In genomic region chr13:23020246-23020843, GRCh38 we compare ENCODE assay signal across 8 cellular contexts.
A peak's percentile ranks its signal among the peaks of the same experiment; 100 is the strongest.
DNase-seq lines count a peak whose midpoint lies in the region; ATAC-seq, FAIRE-seq and TF ChIP-seq lines count a peak whose summit lies in the region.

No MANE protein-coding gene starts in this region.

- H3K4me3 ChIP-seq in H7 (ENCODE audit: insufficient read depth, low read depth, low read length) (no peak overlapping the region), KMS-11 (IDR thresholded peaks at IDR 0.05; ENCODE audit: insufficient read depth, low read depth, low read length) (no peak overlapping the region), RWPE2 (ENCODE audit: severe bottlenecking) (no peak overlapping the region), keratinocyte (ENCODE audit: control insufficient read depth in 2 of 3, extremely low read depth in 1 of 3, insufficient read depth in 2 of 3, low read depth in 1 of 3, low read length in 3 of 3) (no peak overlapping the region)

- H3K36me3 ChIP-seq in H7 (replicated peaks; ENCODE audit: control insufficient read depth, insufficient read depth, low read length) (no peaks in the 10 kb centered on the region), KMS-11 (ENCODE audit: insufficient read depth) (no peaks in the 10 kb centered on the region), RWPE2 (ENCODE audit: low read depth) (no peaks in the 10 kb centered on the region), keratinocyte (ENCODE audit: control insufficient read depth in 2 of 2, extremely low read depth in 1 of 2, insufficient read depth in 2 of 2, low read length in 2 of 2) (no peaks in the 10 kb centered on the region)

- H3K79me2 ChIP-seq in KMS-11 (ENCODE audit: insufficient read depth, low read depth): no peaks in the 10 kb centered on the region
- H3K79me2 ChIP-seq in keratinocyte (ENCODE audit: control insufficient read depth, insufficient read depth, low read length): no peaks in the 10 kb centered on the region

- dilution Hi-C loops in keratinocyte (cut with MboI; ENCODE audit: extremely low pct_ligation_motif_present, low sequenced_read_pairs): no loop called here

- H3K4me1 ChIP-seq in KMS-11 (ENCODE audit: low read depth, poor library complexity, severe bottlenecking) (no peaks in the 10 kb centered on the region), RWPE2 (ENCODE audit: insufficient read depth, poor library complexity, severe bottlenecking) (no peaks in the 10 kb centered on the region), keratinocyte (ENCODE audit: control insufficient read depth, extremely low read depth, insufficient read depth, low read length) (no peaks in the 10 kb centered on the region)

- H3K27me3 ChIP-seq in H7 (ENCODE audit: control insufficient read depth, insufficient read depth, low read length): no peaks in the 10 kb centered on the region
- H3K27me3 ChIP-seq in KMS-11 (ENCODE audit: insufficient read depth, low read depth): no peaks in the 10 kb centered on the region
- no peaks in the 10 kb centered on the region for H3K27me3 ChIP-seq in RWPE2 (ENCODE audit: insufficient read depth, poor library complexity, severe bottlenecking)
- no peaks in the 10 kb centered on the region for H3K27me3 ChIP-seq in keratinocyte (ENCODE audit: control insufficient read depth, extremely low read depth, insufficient read depth, low read length)

- peak; percentile 76 for FAIRE-seq in keratinocyte (lab: Jason Lieb, UNC)

- H3K9me1 ChIP-seq in keratinocyte (ENCODE audit: control insufficient read depth, extremely low read depth, insufficient read depth, low read length): no peaks in the 10 kb centered on the region

- no peak overlapping the region for H2AFZ ChIP-seq in KMS-11 (ENCODE audit: low read depth)
- no peak overlapping the region for H2AFZ ChIP-seq in keratinocyte (ENCODE audit: control insufficient read depth, low read length)

- H3K27ac ChIP-seq in KMS-11: no peak overlapping the region
- no peak overlapping the region for H3K27ac ChIP-seq in RWPE2 (ENCODE audit: poor library complexity, severe bottlenecking)
- no peak overlapping the region for H3K27ac ChIP-seq in keratinocyte (ENCODE audit: control insufficient read depth, insufficient read depth, low read length)

- TF ChIP-seq CTCF in KMS-11 (conservative IDR thresholded peaks at IDR 0.05; ENCODE audit: low read depth, low read length) (peak; percentile 66), RWPE2 (IDR thresholded peaks at IDR 0.05; ENCODE audit: poor library complexity, severe bottlenecking) (peak; percentile 85), keratinocyte (optimal IDR thresholded peaks at IDR 0.05 in 1 of 3, IDR thresholded peaks at IDR 0.05 in 1 of 3, conservative IDR thresholded peaks at IDR 0.05 in 1 of 3; ENCODE audit: extremely low read depth in 1 of 3, insufficient read depth in 2 of 3, low read length in 3 of 3) (peak; percentile 75 to 81 (median 75))

- H3K9me3 ChIP-seq in RWPE2 (ENCODE audit: severe bottlenecking): no peaks in the 10 kb centered on the region
- no peaks in the 10 kb centered on the region for H3K9me3 ChIP-seq in keratinocyte (ENCODE audit: control insufficient read depth, low read depth, low read length)

- ATAC-seq in Right ventricle myocardium inferior (peak; percentile 72), RWPE2 (ENCODE audit: low read depth) (peak; percentile 68)

- H3K4me2 ChIP-seq in KMS-11 (no peak overlapping the region), keratinocyte (ENCODE audit: control insufficient read depth, extremely low read depth, insufficient read depth, low read depth, low read length) (no peak overlapping the region)

- H4K20me1 ChIP-seq in KMS-11 (ENCODE audit: insufficient read depth) (no peaks in the 10 kb centered on the region), keratinocyte (ENCODE audit: control insufficient read depth, extremely low read depth, insufficient read depth, low read length) (no peaks in the 10 kb centered on the region)

- DNase-seq in Right ventricle myocardium inferior (ENCODE audit: missing footprints): no peak
- no peak for DNase-seq in cardiac septum (ENCODE audit: low spot score)
- DNase-seq in H7: peak; percentile 39
- no peak for DNase-seq in RWPE2 (ENCODE audit: low spot score)
- peak; percentile 11 to 69 for DNase-seq in T47D (ENCODE audit: low read depth in 1 of 2, low spot score in 1 of 2)
- DNase-seq in keratinocyte (ENCODE audit: low read depth, low spot score): no peak
- DNase-seq in stimulated activated CD8-positive, alpha-beta memory T cell treated with anti-CD3 and anti-CD28 coated beads, Interleukin-4, amount 100 ng/mL, for 48 hours: peak; percentile 35

- intact Hi-C loops in Right ventricle myocardium inferior (cut with DNase I) (loop anchor here (2.0 kb wide), 1 partner anchor 220 kb away; no protein-coding TSS in a partner anchor), cardiac septum (cut with DNase I) (loop anchor here (5.0 to 10.0 kb wide), 2 partner anchors 216 to 292 kb away; no protein-coding TSS in a partner anchor)

- in situ Hi-C loops in T47D (cut with HindIII; ENCODE audit: low pct_unique_long_range_greater_than_20kb, low sequenced_read_pairs): no loop called here

- no peak overlapping the region for H3K9ac ChIP-seq in KMS-11
- no peak overlapping the region for H3K9ac ChIP-seq in keratinocyte (ENCODE audit: control insufficient read depth, extremely low read depth, insufficient read depth, low read length)

Comparison
In these comparisons a context has a peak if more than half of its experiments do, and no peak if none do; other contexts are left out.
1. DNase-seq: peak in H7 (single experiment), T47D (2 of 2) and stimulated activated CD8-positive, alpha-beta memory T cell treated with anti-CD3 and anti-CD28 coated beads, Interleukin-4, amount 100 ng/mL, for 48 hours (single experiment); none in Right ventricle myocardium inferior (single experiment), cardiac septum (single experiment), RWPE2 (single experiment) and keratinocyte (single experiment).
2. Peak in every context shown above with its lines, with median percentiles within 50 percentile points of each other: CTCF ChIP-seq.